Comparison of ENCODE assay signal across 29 cellular contexts in the genomic region with DNA sequence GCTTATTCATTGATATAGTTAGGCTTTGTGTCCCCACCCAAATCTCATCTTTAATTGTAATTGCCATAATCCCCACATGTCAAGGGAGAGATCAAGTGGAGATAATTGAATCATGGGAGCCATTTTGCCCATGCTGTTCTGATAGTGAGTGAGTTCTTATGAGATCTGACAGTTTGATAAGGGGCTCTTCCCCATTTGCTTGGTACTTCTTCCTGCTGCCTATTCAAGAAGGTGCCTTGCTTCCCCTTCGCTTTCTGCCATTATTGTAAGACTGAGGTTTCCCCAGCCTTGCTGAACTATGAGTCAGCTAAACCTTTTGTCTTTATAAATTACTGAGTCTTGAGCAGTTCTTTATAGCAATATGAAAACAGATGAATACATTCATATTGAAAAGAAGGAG.
"Had no signal": no experiment of that assay in that cellular context is flagged by ENCODE, and none has a peak within 500 bp of the region (broad histone marks: within the 10 kb centered on the region; RNA-seq: fewer than 3 reads in every experiment).

No MANE protein-coding gene starts in this region.

- DNase-seq: activated B cell treated with CpG ODN at 0.5 μM for 24 hours; activated CD4-positive, alpha-beta memory T cell treated with anti-CD3 and anti-CD28 coated beads for 36 hours; activated CD4-positive, alpha-beta T cell treated with anti-CD3 and anti-CD28 coated beads for 48 hours; activated CD4-positive, alpha-beta T cell treated with anti-CD3 and anti-CD28 coated beads, Interleukin-2, amount 50 U/mL, for 1 hour; activated CD8-positive, alpha-beta memory T cell treated with anti-CD3 and anti-CD28 coated beads, Interleukin-2, amount 10 ng/mL, durations not matched to agents 7 days and 5 days; activated CD8-positive, alpha-beta memory T cell treated with anti-CD3 and anti-CD28 coated beads, Interleukin-2, amount 50 U/mL, for 4 hours; activated CD8-positive, alpha-beta T cell treated with anti-CD3 and anti-CD28 coated beads, Interleukin-2, amount 10 ng/mL, durations not matched to agents 7 days and 5 days; activated effector memory CD4-positive, alpha-beta T cell treated with anti-CD3 and anti-CD28 coated beads, Interleukin-2, amount 50 U/mL, for 16 hours; activated naive CD4-positive, alpha-beta T cell treated with anti-CD3 and anti-CD28 coated beads for 36 hours; activated naive CD8-positive, alpha-beta T cell treated with anti-CD3 and anti-CD28 coated beads for 36 hours; activated naive CD8-positive, alpha-beta T cell treated with anti-CD3 and anti-CD28 coated beads, Interleukin-2, amount 50 U/mL, for 24 hours; activated T-cell treated with anti-CD3 and anti-CD28 coated beads, Interleukin-2, amount 50 U/mL, for 1 hour; activated T-cell treated with anti-CD3 and anti-CD28 coated beads, Interleukin-2, amount 50 U/mL, for 48 hours; adrenal gland; amygdala; aorta; body of pancreas; caudate nucleus; cortex of kidney; dermis blood vessel endothelial cell; effector CD4-positive, alpha-beta T cell; esophagus squamous epithelium; foreskin melanocyte; heart right ventricle; T1000; WERI-Rb-1 had no signal

- H3K36me3 ChIP-seq: adrenal gland, esophagus squamous epithelium, gastroesophageal sphincter, heart right ventricle, WERI-Rb-1 had no signal

- H3K27ac ChIP-seq: adrenal gland, body of pancreas, epithelial cell of prostate, esophagus squamous epithelium, gastroesophageal sphincter, heart right ventricle, hepatocyte, WERI-Rb-1 had no signal

- H3K4me1 ChIP-seq: adrenal gland, body of pancreas, esophagus squamous epithelium, gastroesophageal sphincter, heart right ventricle had no signal

- H3K9me3 ChIP-seq: adrenal gland had no signal

- H3K27me3 ChIP-seq: adrenal gland, body of pancreas, esophagus squamous epithelium, gastroesophageal sphincter, heart right ventricle, hepatocyte had no signal

- H3K4me3 ChIP-seq: adrenal gland, body of pancreas, esophagus squamous epithelium, gastroesophageal sphincter, heart right ventricle, hepatocyte had no signal
